1 cellular context compared by ENCODE assay signal in genomic region chr20:62813588-62813987, GRCh38.
TF ChIP-seq lines count a peak whose summit lies in the region.

No MANE protein-coding gene starts in this region.

TF ChIP-seq in K562, 482 proteins besides CTCF, POLR2A, EP300 and RAD21:
- TF ChIP-seq NR2C1 (IDR thresholded peaks at IDR 0.05): no peak
- TF ChIP-seq NR2C1 (tag; IDR thresholded peaks at IDR 0.05): peak; percentile 41; the same call in 1 of the 2 replicates
- no peak for TF ChIP-seq RBM15 (IDR thresholded peaks at IDR 0.05; ENCODE audit: insufficient read depth, low read length)
- peak; percentile 52 for TF ChIP-seq RBFOX2 (IDR thresholded peaks at IDR 0.05; ENCODE audit: low read depth, low read length)
TF ChIP-seq in K562: peak in this region for 2.
